16 cellular contexts compared by ENCODE assay signal in the genomic region with DNA sequence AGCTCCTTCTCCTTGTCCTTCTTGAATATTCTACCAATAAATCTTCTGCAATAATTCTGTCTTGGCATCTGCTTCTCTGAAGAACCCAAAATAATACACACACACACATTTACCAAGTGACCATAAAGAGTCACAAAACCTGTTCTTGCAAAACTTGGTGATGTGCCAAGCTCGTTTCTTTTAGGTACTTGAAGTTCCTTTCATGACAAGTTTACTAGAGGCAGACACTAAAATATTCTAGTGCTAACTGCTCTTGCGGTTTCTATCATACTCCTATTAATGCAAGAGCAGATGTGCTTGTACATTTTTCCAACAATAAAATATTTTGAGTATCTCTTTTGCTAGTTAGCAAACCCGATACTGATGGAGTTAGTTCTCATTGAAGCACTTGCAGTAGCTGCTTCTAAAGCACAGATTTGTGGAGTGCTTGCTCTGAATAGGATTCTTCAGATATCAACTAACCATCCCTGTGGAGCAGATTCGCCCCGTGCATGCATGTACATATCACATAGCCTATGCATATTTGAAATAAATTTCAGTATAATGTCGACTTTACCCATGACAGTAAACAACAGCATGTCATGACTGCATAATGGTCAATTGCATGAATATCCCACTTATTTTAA. TPM values are rescaled to one million over a fixed set of nuclear protein-coding genes. Genes with fewer than 3 reads are reported as not detected.
A peak's percentile ranks its signal among the peaks of the same experiment; 100 is the strongest.
DNase-seq lines count a peak whose midpoint lies in the region; TF ChIP-seq lines count a peak whose summit lies in the region.
"Had no signal": no experiment of that assay in that cellular context is flagged by ENCODE, and none has a peak within 500 bp of the region (broad histone marks: within the 10 kb centered on the region; RNA-seq: fewer than 3 reads in every experiment).

No MANE protein-coding gene starts in this region.

- peak; percentile 27 for DNase-seq in HFF-Myc (ENCODE audit: extremely low read depth, low read depth)
- peak; percentile 45 for DNase-seq in NCI-H2107 (lab: John Stamatoyannopoulos, UW)
- DNase-seq in colonic mucosa, result peak; percentile 77
- peak; percentile 30 for DNase-seq in superior temporal gyrus (ENCODE audit: extremely low spot score)
- DNase-seq in epidermal melanocyte (ENCODE audit: insufficient read length, low spot score), result no peak
- no peak for DNase-seq in NCI-H2081 (lab: John Stamatoyannopoulos, UW)
- DNase-seq in left ventricle myocardium inferior, result no peak
- DNase-seq: activated CD4-positive, alpha-beta T cell treated with anti-CD3 and anti-CD28 coated beads, Interleukin-2, amount 10 ng/mL, durations not matched to agents 24 days and 14 days; GM23248; MV-4-11; naive thymus-derived CD8-positive, alpha-beta T cell; stimulated activated CD4-positive, alpha-beta T cell treated with anti-CD3 and anti-CD28 coated beads, Interleukin-15, amount 100 ng/mL, for 24 hours; T-helper 9 cell had no signal

- H3K9me3 ChIP-seq in colonic mucosa (no peaks in the 10 kb centered on the region), left ventricle myocardium inferior (replicated peaks) (no peaks in the 10 kb centered on the region)

- H3K27ac ChIP-seq in colonic mucosa (no peak overlapping the region), left ventricle myocardium inferior (replicated peaks) (no peak overlapping the region)
- H3K27ac ChIP-seq: C4-2B, GM23248 had no signal

- H3K27me3 ChIP-seq in colonic mucosa (no peaks in the 10 kb centered on the region), left ventricle myocardium inferior (ENCODE audit: low read depth) (peaks cover 23% of the 10 kb centered on the region)

- H3K4me1 ChIP-seq in colonic mucosa (peaks cover 3% of the 10 kb centered on the region), left ventricle myocardium inferior (no peaks in the 10 kb centered on the region)

- TF ChIP-seq CTCF in HFF-Myc (IDR thresholded peaks at IDR 0.05; ENCODE audit: low read depth, low read length, missing control alignments) (no peak), colonic mucosa (IDR thresholded peaks at IDR 0.05) (no peak), left ventricle myocardium inferior (IDR thresholded peaks at IDR 0.05; ENCODE audit: borderline replicate concordance) (no peak)

- peak overlapping the region in 1 of 2 donors; percentile 2 for H3K9ac ChIP-seq in colonic mucosa (ENCODE audit: low read depth in 2 of 2, low read length in 2 of 2)
- H3K9ac ChIP-seq: GM23248 had no signal

- H3K36me3 ChIP-seq in colonic mucosa (no peaks in the 10 kb centered on the region), left ventricle myocardium inferior (no peaks in the 10 kb centered on the region)

- no peak overlapping the region for H3K4me3 ChIP-seq in HFF-Myc (replicated peaks; ENCODE audit: low read depth, low read length)
- no peak overlapping the region for H3K4me3 ChIP-seq in colonic mucosa
- no peak overlapping the region for H3K4me3 ChIP-seq in left ventricle myocardium inferior
- H3K4me3 ChIP-seq: GM23248 had no signal

- intact Hi-C loops in colonic mucosa (cut with DNase I), result no loop called here
- intact Hi-C loops in left ventricle myocardium inferior (cut with micrococcal nuclease), result no loop called here

RNA-seq across cellular contexts. Expression of gene HHLA2, which starts 23.2 kb away (rescaled TPM):
- total RNA-seq in colonic mucosa (100 to 1,000 TPM in 1 of 2 donors, 10 to 100 TPM in 1; 57.9 to 192 TPM), left ventricle myocardium inferior (not detected)
- total RNA-seq: GM23248, pulmonary artery endothelial cell, SK-MEL-5 had no signal

Comparison
In these comparisons a context has a peak if more than half of its experiments do, and no peak if none do; other contexts are left out.
1. DNase-seq: peak in HFF-Myc (single experiment), NCI-H2107 (single experiment), colonic mucosa (single experiment) and superior temporal gyrus (single experiment); none in epidermal melanocyte (single experiment), NCI-H2081 (0 of 2) and left ventricle myocardium inferior (single experiment).
2. RNA of gene HHLA2, which starts 23.2 kb away (total RNA-seq): 57.9 to 192 TPM in colonic mucosa; not detected in left ventricle myocardium inferior (single experiment); every median in the first group is over 10 times any median in the second.